1 cellular context compared by ENCODE assay signal in genomic region chr5:165786073-165786472, GRCh38.
TF ChIP-seq lines count a peak whose summit lies in the region.

No MANE protein-coding gene starts in this region.

TF ChIP-seq in GM23338, 12 proteins besides CTCF, POLR2A, EP300 and RAD21 (continued from another document):
- TF ChIP-seq ZNF462 (CRISPR knock-in tag; IDR thresholded peaks at IDR 0.05) (no peak), ETS1 (IDR thresholded peaks at IDR 0.05) (no peak), ZNF331 (CRISPR knock-in tag; IDR thresholded peaks at IDR 0.05; ENCODE audit: low read depth) (no peak)
